11 cellular contexts compared by ENCODE assay signal in the genomic region with DNA sequence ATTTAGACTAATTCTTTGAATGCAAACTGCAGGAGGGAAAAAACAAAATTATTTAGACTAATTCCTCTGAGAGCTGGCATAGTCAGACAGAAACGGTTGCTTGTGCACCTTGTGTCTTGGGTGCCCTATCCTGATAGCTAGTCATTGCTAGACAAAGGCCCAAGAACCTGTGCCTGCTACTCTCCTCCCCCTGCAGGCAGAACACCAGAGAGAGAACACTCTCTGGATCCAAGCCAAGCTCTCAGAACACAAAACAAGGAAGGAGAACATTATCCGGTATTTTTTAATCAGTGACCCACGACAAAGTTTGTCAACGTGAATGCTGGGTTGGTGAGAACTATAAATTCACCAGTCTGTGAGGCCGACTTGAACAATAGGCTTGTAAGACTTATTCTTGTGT. TPM values are rescaled to one million over a fixed set of nuclear protein-coding genes. Genes with fewer than 3 reads are reported as not detected.
A peak's percentile ranks its signal among the peaks of the same experiment; 100 is the strongest.
DNase-seq lines count a peak whose midpoint lies in the region; ATAC-seq and TF ChIP-seq lines count a peak whose summit lies in the region.
"Had no signal": no experiment of that assay in that cellular context is flagged by ENCODE, and none has a peak within 500 bp of the region (broad histone marks: within the 10 kb centered on the region; RNA-seq: fewer than 3 reads in every experiment).

No MANE protein-coding gene starts in this region.

- no peak overlapping the region for H3K27ac ChIP-seq in H9 (ENCODE audit: insufficient read length, low read depth, low read length)
- H3K27ac ChIP-seq in CD8-positive, alpha-beta T cell (ENCODE audit: low read depth, low read length): no peak overlapping the region

- POLR2A ChIA-PET in CD8-positive, alpha-beta T cell (lab: Charles Lee): no interaction called here

- peak overlapping the region; percentile 23 for H2AFZ ChIP-seq in H9 (ENCODE audit: low read length)

- H2BK12ac ChIP-seq in H9 (ENCODE audit: insufficient read length, low read depth, low read length): no peak overlapping the region

- H3K14ac ChIP-seq in H9 (ENCODE audit: insufficient read depth, low read length): no peak overlapping the region

- intact Hi-C loops in CD8-positive, alpha-beta T cell (cut with DNase I, micrococcal nuclease): no loop called here

- peak; percentile 42; the same call in 1 of the 3 replicates for TF ChIP-seq CTCF in H9 (conservative IDR thresholded peaks at IDR 0.05)
- peak; percentile 33 for TF ChIP-seq CTCF in fibroblast of pulmonary artery (IDR thresholded peaks at IDR 0.05; ENCODE audit: low read length, missing control alignments)
- peak; percentile 32 for TF ChIP-seq CTCF in neural crest cell (conservative IDR thresholded peaks at IDR 0.05)
- no peak for TF ChIP-seq CTCF in CD8-positive, alpha-beta T cell (IDR thresholded peaks at IDR 0.05)

- H3K27me3 Mint-ChIP-seq in H9 (ENCODE audit: low read depth): 0 out of 2 replicates have a peak, but pooled peaks cover 3% of the 10 kb centered on the region
- H3K27me3 Mint-ChIP-seq in neural crest cell (ENCODE audit: low read depth): no peaks in the 10 kb centered on the region
- peaks cover 2% of the 10 kb centered on the region for H3K27me3 Mint-ChIP-seq in CD8-positive, alpha-beta T cell (ENCODE audit: low read depth)

- no peak overlapping the region for H3K4ac ChIP-seq in H9 (ENCODE audit: low read depth, low read length)

- peak; percentile 34 for DNase-seq in H9
- peak; percentile 54 for DNase-seq in NCI-H748 (lab: John Stamatoyannopoulos, UW; ENCODE audit: unreplicated experiment)
- DNase-seq in fibroblast of pulmonary artery (ENCODE audit: low read depth): peak; percentile 36
- no peak for DNase-seq in neural crest cell (ENCODE audit: low read depth, low spot score)
- DNase-seq in medulla oblongata (ENCODE audit: extremely low spot score): no peak
- no peak for DNase-seq in CD8-positive, alpha-beta T cell
- DNase-seq in stimulated activated CD4-positive, alpha-beta T cell treated with anti-CD3 and anti-CD28 coated beads, Interleukin-4, amount 100 ng/mL, for 1 hour: no peak
- DNase-seq: GF-D8, glutamatergic neuron, substantia nigra had no signal

- H3T11ph ChIP-seq in H9 (ENCODE audit: low read length): no peak overlapping the region

- no peak overlapping the region for H2BK120ac ChIP-seq in H9 (ENCODE audit: low read depth, low read length, poor library complexity, severe bottlenecking)

- no peak overlapping the region for H3K23ac ChIP-seq in H9 (ENCODE audit: insufficient read length, low read depth, low read length)

- no peaks in the 10 kb centered on the region for H3K36me3 Mint-ChIP-seq in H9 (ENCODE audit: insufficient read depth in 1 of 3, low read depth in 3 of 3)
- no peaks in the 10 kb centered on the region for H3K36me3 Mint-ChIP-seq in neural crest cell (ENCODE audit: low read depth)
- H3K36me3 Mint-ChIP-seq in CD8-positive, alpha-beta T cell: no peaks in the 10 kb centered on the region

- H3K56ac ChIP-seq in H9 (ENCODE audit: insufficient read length, low read depth, low read length): no peak overlapping the region

- H4K20me1 ChIP-seq in H9 (ENCODE audit: control insufficient read depth, insufficient read depth, insufficient read length): no peaks in the 10 kb centered on the region

- H3K27ac Mint-ChIP-seq in H9 (peak overlapping the region in 1 of 3 experiments; percentile 54; a peak in 1 of 7 replicates), neural crest cell (ENCODE audit: unreplicated experiment) (no peak overlapping the region)
- no peak overlapping the region for H3K27ac Mint-ChIP-seq in CD8-positive, alpha-beta T cell

- no peak overlapping the region for H2BK15ac ChIP-seq in H9 (ENCODE audit: low read depth, low read length)

- H4K5ac ChIP-seq in H9 (ENCODE audit: insufficient read length, low read depth, low read length): no peak overlapping the region

- no peak overlapping the region for H3K4me2 ChIP-seq in H9 (ENCODE audit: insufficient read depth, insufficient read length, low read length)

- H3K79me1 ChIP-seq in H9 (ENCODE audit: insufficient read depth, low read depth, low read length, poor library complexity, severe bottlenecking): no peaks in the 10 kb centered on the region

- no peak overlapping the region for H3K9ac ChIP-seq in H9 (ENCODE audit: extremely low read depth, insufficient read length, low read length)

- H3K4me1 ChIP-seq in H9 (ENCODE audit: insufficient read depth, low read length): no peaks in the 10 kb centered on the region
- H3K4me1 ChIP-seq in CD8-positive, alpha-beta T cell (ENCODE audit: insufficient read depth, low read length): no peaks in the 10 kb centered on the region

- no peak overlapping the region for H3K4me3 ChIP-seq in fibroblast of pulmonary artery (replicated peaks; ENCODE audit: low read depth, low read length)
- H3K4me3 ChIP-seq in CD8-positive, alpha-beta T cell (ENCODE audit: low read depth, low read length): no peak overlapping the region

- no peaks in the 10 kb centered on the region for H3K9me3 Mint-ChIP-seq in H9
- H3K9me3 Mint-ChIP-seq in neural crest cell: no peaks in the 10 kb centered on the region
- no peaks in the 10 kb centered on the region for H3K9me3 Mint-ChIP-seq in CD8-positive, alpha-beta T cell

- no peak overlapping the region for H2AK5ac ChIP-seq in H9 (ENCODE audit: insufficient read length, low read length)

- no peak overlapping the region for H4K91ac ChIP-seq in H9 (ENCODE audit: insufficient read length, low read depth, low read length)

- H3K4me1 Mint-ChIP-seq in H9: peaks cover 6 to 7% of the 10 kb centered on the region in 2 experiments; a peak in 3 of 4 replicates
- H3K4me1 Mint-ChIP-seq in neural crest cell: no peaks in the 10 kb centered on the region
- no peaks in the 10 kb centered on the region for H3K4me1 Mint-ChIP-seq in CD8-positive, alpha-beta T cell (ENCODE audit: low read depth)

- WGBS in H9 (ENCODE audit: extremely low coverage, insufficient read length, low lambda C conversion rate): no CpG with 5 or more reads among the region's 5 CpGs

- H3K27me3 ChIP-seq in H9 (ENCODE audit: insufficient read depth, low read length): no peaks in the 10 kb centered on the region
- no peaks in the 10 kb centered on the region for H3K27me3 ChIP-seq in CD8-positive, alpha-beta T cell (ENCODE audit: insufficient read depth, low read length)

- no peak overlapping the region for H4K8ac ChIP-seq in H9 (replicated peaks; ENCODE audit: insufficient read length, low read depth, low read length)

- no peaks in the 10 kb centered on the region for H3K9me3 ChIP-seq in H9 (ENCODE audit: control insufficient read depth, low read depth, low read length)
- no peaks in the 10 kb centered on the region for H3K9me3 ChIP-seq in CD8-positive, alpha-beta T cell (ENCODE audit: low read length)

- H3K36me3 ChIP-seq in CD8-positive, alpha-beta T cell (ENCODE audit: insufficient read depth, low read length): no peaks in the 10 kb centered on the region

- H2BK5ac ChIP-seq in H9 (ENCODE audit: insufficient read length, low read length): no peak overlapping the region

- H3K23me2 ChIP-seq in H9 (ENCODE audit: insufficient read length, low read depth, low read length, poor library complexity, severe bottlenecking): no peaks in the 10 kb centered on the region

- H3K79me2 ChIP-seq in H9 (ENCODE audit: insufficient read depth, low read length): no peaks in the 10 kb centered on the region

- H3K18ac ChIP-seq in H9 (ENCODE audit: insufficient read length, low read depth, low read length): no peak overlapping the region

- no peak for ATAC-seq in CD8-positive, alpha-beta T cell
- ATAC-seq in HG03354 (IDR thresholded peaks at IDR 0.05; ENCODE audit: poor library complexity, severe bottlenecking, unreplicated experiment): no peak

- no peak overlapping the region for H2BK20ac ChIP-seq in H9 (ENCODE audit: low read depth, low read length, poor library complexity, severe bottlenecking)

- CTCF ChIA-PET in CD8-positive, alpha-beta T cell (lab: Charles Lee): no interaction called here

- no peak overlapping the region for H3K4me3 Mint-ChIP-seq in H9
- H3K4me3 Mint-ChIP-seq in neural crest cell: no peak overlapping the region
- H3K4me3 Mint-ChIP-seq in CD8-positive, alpha-beta T cell: no peak overlapping the region

RNA-seq across cellular contexts. Expression of a gene that starts 18.9 kb away (rescaled TPM):
- total RNA-seq in H9 (2021) (17.0 and 17.3 TPM in 2 replicates), neural crest cell (21.2 and 22.7 TPM in 2 replicates)
- total RNA-seq in CD8-positive, alpha-beta T cell: under 1 TPM; 0.08 to 0.11 TPM

Comparison
In these comparisons a context has a peak if more than half of its experiments do, and no peak if none do; other contexts are left out.
1. DNase-seq: peak in H9 (single experiment), NCI-H748 (single experiment) and fibroblast of pulmonary artery (single experiment); none in neural crest cell (single experiment), medulla oblongata (single experiment), CD8-positive, alpha-beta T cell (0 of 7) and stimulated activated CD4-positive, alpha-beta T cell treated with anti-CD3 and anti-CD28 coated beads, Interleukin-4, amount 100 ng/mL, for 1 hour (single experiment).
2. RNA of a gene that starts 18.9 kb away (total RNA-seq): 21.2 to 22.7 TPM in neural crest cell and 17.0 to 17.3 TPM in H9; 0.08 to 0.11 TPM in CD8-positive, alpha-beta T cell; every median in the first group is over 10 times any median in the second.